ENCODE assay signal across 9 cellular contexts in the genomic region with DNA sequence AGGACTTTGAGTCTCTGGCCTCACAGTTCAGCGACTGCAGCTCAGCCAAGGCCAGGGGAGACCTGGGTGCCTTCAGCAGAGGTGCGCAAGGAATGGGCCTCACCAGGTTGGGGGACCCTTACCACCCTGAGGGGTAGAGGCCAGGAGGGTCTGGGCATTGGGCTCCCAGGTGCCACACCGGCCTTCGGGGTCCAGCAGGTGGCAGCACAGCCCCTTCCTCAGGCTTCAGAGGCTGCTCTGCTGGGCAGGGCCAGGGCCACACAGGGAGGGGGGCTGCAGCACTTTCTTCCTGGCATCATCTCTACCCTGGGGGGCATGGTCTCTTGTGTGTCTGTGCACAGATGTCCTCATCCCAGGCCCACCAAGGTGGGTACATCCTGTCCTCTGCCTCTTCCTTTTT. TPM values are rescaled to one million over a fixed set of nuclear protein-coding genes. Genes with fewer than 3 reads are reported as not detected.
A peak's percentile ranks its signal among the peaks of the same experiment; 100 is the strongest.
DNase-seq lines count a peak whose midpoint lies in the region; ATAC-seq and TF ChIP-seq lines count a peak whose summit lies in the region.
"Had no signal": no experiment of that assay in that cellular context is flagged by ENCODE, and none has a peak within 500 bp of the region (broad histone marks: within the 10 kb centered on the region; RNA-seq: fewer than 3 reads in every experiment).

No MANE protein-coding gene starts in this region.

- DNase-seq in DMS 273 (lab: John Stamatoyannopoulos, UW; ENCODE audit: unreplicated experiment) (peak; percentile 62), DMS 273 treated with DMSO at 0.1 percent for 48 hours (lab: John Stamatoyannopoulos, UW) (no peak), dorsolateral prefrontal cortex (peak in 1 of 10 donors; percentile 49), smooth muscle cell (lab: John Stamatoyannopoulos, UW; ENCODE audit: unreplicated experiment) (no peak), SKM-1 treated with dmso at 0.1 percent for 144 hours (lab: John Stamatoyannopoulos, UW; ENCODE audit: unreplicated experiment) (no peak), SHP77 treated with DMSO at 0.1 percent for 48 hours (lab: John Stamatoyannopoulos, UW) (no peak)
- DNase-seq: naive B cell had no signal

- TF ChIP-seq CTCF in SU-DHL-6 (IDR thresholded peaks at IDR 0.05; ENCODE audit: insufficient read depth, low read length, poor library complexity, severe bottlenecking) (peak; percentile 35), dorsolateral prefrontal cortex (IDR thresholded peaks at IDR 0.05 in 54 of 56, conservative IDR thresholded peaks at IDR 0.05 in 2 of 56; ENCODE audit: low read depth in 1 of 56, partially characterized antibody in 56 of 56) (peak in 54 of 56 donors; percentile 16 to 67 (median 49)), smooth muscle cell (IDR thresholded peaks at IDR 0.05; ENCODE audit: borderline replicate concordance, insufficient read depth, poor library complexity, severe bottlenecking) (peak; percentile 38)

- H3K4me2 ChIP-seq in SU-DHL-6 (ENCODE audit: low read depth, low read length, poor library complexity, severe bottlenecking), result no peak overlapping the region
- no peak overlapping the region for H3K4me2 ChIP-seq in smooth muscle cell

- no peaks in the 10 kb centered on the region for H3K27me3 ChIP-seq in SU-DHL-6 (ENCODE audit: low read length)
- H3K27me3 ChIP-seq in dorsolateral prefrontal cortex, result no peaks in the 10 kb centered on the region
- H3K27me3 ChIP-seq in smooth muscle cell (ENCODE audit: low read depth), result no peaks in the 10 kb centered on the region

- H3F3A ChIP-seq in SU-DHL-6 (ENCODE audit: insufficient read depth), result no peaks in the 10 kb centered on the region
- H3F3A ChIP-seq in smooth muscle cell (ENCODE audit: low read depth), result peaks cover 8% of the 10 kb centered on the region

- H4K20me1 ChIP-seq in SU-DHL-6 (ENCODE audit: low read depth, low read length) (no peaks in the 10 kb centered on the region), smooth muscle cell (ENCODE audit: low read depth) (peaks cover 7% of the 10 kb centered on the region)

- no peak for ATAC-seq in GM21786 (IDR thresholded peaks at IDR 0.05; ENCODE audit: unreplicated experiment)

- H3K9me2 ChIP-seq in SU-DHL-6 (replicated peaks; ENCODE audit: insufficient read depth, low read length), result no peaks in the 10 kb centered on the region

- WGBS in smooth muscle cell (ENCODE audit: low lambda C conversion rate), result 64% methylated on average over 4 of the region's 4 CpGs

- H3K27ac ChIP-seq in SU-DHL-6 (ENCODE audit: low read depth, low read length), result no peak overlapping the region
- peak overlapping the region in 55 of 59 donors; percentile 39 to 95 (median 79) for H3K27ac ChIP-seq in dorsolateral prefrontal cortex
- H3K27ac ChIP-seq in smooth muscle cell (ENCODE audit: low read depth), result no peak overlapping the region

- H2AFZ ChIP-seq in SU-DHL-6 (ENCODE audit: low read depth, low read length, severe bottlenecking), result no peak overlapping the region
- H2AFZ ChIP-seq in smooth muscle cell (ENCODE audit: low read depth), result no peak overlapping the region

- H3K36me3 ChIP-seq in SU-DHL-6 (ENCODE audit: low read length), result no peaks in the 10 kb centered on the region
- H3K36me3 ChIP-seq in smooth muscle cell (ENCODE audit: low read depth), result no peaks in the 10 kb centered on the region

- H3K79me2 ChIP-seq in SU-DHL-6 (ENCODE audit: insufficient read depth, low read length), result no peaks in the 10 kb centered on the region
- H3K79me2 ChIP-seq in smooth muscle cell (ENCODE audit: low read depth), result no peaks in the 10 kb centered on the region

- H3K9me3 ChIP-seq in SU-DHL-6 (ENCODE audit: insufficient read depth, low read length) (no peaks in the 10 kb centered on the region), smooth muscle cell (replicated peaks; ENCODE audit: low read depth) (no peaks in the 10 kb centered on the region)

- no peak overlapping the region for H3K4me3 ChIP-seq in SU-DHL-6 (ENCODE audit: insufficient read depth, low read length, poor library complexity, severe bottlenecking)
- H3K4me3 ChIP-seq in dorsolateral prefrontal cortex, result no peak overlapping the region
- no peak overlapping the region for H3K4me3 ChIP-seq in smooth muscle cell

- intact Hi-C loops in dorsolateral prefrontal cortex (cut with DNase I), result loop anchor here in 1 of 2 donors (5.0 kb wide), 1 partner anchor 64 kb away; no protein-coding TSS in a partner anchor

- H3K9ac ChIP-seq in SU-DHL-6 (ENCODE audit: low read length) (no peak overlapping the region), smooth muscle cell (ENCODE audit: low read depth) (no peak overlapping the region)

- peaks cover 9% of the 10 kb centered on the region for H3K4me1 ChIP-seq in smooth muscle cell (ENCODE audit: low read depth)

RNA-seq across cellular contexts. Expression of gene PIN1, which starts 12.9 kb away (rescaled TPM):
- total RNA-seq in dorsolateral prefrontal cortex, result 100 to 1,000 TPM; 108 to 307 (median 215) TPM
- 68.0 and 73.0 TPM in 2 replicates for total RNA-seq in smooth muscle cell
- 127 and 149 TPM in 2 replicates for polyA plus RNA-seq in smooth muscle cell

RNA-seq across cellular contexts. Expression of gene UBL5, which starts 20.3 kb away (rescaled TPM):
- total RNA-seq in dorsolateral prefrontal cortex (100 to 1,000 TPM; 172 to 365 (median 275) TPM), smooth muscle cell (516 and 848 TPM in 2 replicates)
- 574 and 631 TPM in 2 replicates for polyA plus RNA-seq in smooth muscle cell

RNA-seq across cellular contexts. Expression of gene FBXL12, which starts 29.2 kb away (rescaled TPM):
- total RNA-seq in dorsolateral prefrontal cortex (10 to 100 TPM; 10.8 to 26.2 (median 17.7) TPM), smooth muscle cell (38.2 and 41.3 TPM in 2 replicates)
- polyA plus RNA-seq in smooth muscle cell, result 62.5 and 73.5 TPM in 2 replicates

Comparison
In these comparisons a context has a peak if more than half of its experiments do, and no peak if none do; other contexts are left out.
1. H3K27ac ChIP-seq: peak in dorsolateral prefrontal cortex (55 of 59); none in SU-DHL-6 (single experiment) and smooth muscle cell (single experiment).
2. Peak in every context shown above with its lines, with median percentiles within 50 percentile points of each other: CTCF ChIP-seq.